In the genomic region with DNA sequence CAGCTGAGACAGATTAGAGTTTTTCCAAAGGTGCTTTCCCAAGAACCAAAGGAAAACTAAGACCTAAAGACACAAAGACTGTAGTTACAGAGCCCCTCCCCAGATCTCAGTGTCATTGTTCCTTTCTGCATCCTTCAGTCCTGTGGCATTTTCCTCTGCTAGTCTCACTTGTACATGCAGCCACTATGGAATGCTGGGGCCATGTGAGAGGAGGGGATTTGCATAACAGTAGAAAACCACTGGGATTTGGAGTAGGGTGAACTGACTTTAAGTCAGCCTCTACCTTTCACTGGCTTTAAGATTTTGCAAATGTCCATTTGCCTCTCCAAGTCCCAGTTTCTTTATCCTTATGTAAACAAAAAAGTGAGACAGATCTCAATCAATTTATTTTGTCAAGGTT, we compare ENCODE assay signal across 1 cellular context.
TF ChIP-seq lines count a peak whose summit lies in the region.

No MANE protein-coding gene starts in this region.

TF ChIP-seq in SK-N-SH, 30 proteins besides CTCF, POLR2A, EP300 and RAD21 (continued from another document):
- TF ChIP-seq, protein P1, sequence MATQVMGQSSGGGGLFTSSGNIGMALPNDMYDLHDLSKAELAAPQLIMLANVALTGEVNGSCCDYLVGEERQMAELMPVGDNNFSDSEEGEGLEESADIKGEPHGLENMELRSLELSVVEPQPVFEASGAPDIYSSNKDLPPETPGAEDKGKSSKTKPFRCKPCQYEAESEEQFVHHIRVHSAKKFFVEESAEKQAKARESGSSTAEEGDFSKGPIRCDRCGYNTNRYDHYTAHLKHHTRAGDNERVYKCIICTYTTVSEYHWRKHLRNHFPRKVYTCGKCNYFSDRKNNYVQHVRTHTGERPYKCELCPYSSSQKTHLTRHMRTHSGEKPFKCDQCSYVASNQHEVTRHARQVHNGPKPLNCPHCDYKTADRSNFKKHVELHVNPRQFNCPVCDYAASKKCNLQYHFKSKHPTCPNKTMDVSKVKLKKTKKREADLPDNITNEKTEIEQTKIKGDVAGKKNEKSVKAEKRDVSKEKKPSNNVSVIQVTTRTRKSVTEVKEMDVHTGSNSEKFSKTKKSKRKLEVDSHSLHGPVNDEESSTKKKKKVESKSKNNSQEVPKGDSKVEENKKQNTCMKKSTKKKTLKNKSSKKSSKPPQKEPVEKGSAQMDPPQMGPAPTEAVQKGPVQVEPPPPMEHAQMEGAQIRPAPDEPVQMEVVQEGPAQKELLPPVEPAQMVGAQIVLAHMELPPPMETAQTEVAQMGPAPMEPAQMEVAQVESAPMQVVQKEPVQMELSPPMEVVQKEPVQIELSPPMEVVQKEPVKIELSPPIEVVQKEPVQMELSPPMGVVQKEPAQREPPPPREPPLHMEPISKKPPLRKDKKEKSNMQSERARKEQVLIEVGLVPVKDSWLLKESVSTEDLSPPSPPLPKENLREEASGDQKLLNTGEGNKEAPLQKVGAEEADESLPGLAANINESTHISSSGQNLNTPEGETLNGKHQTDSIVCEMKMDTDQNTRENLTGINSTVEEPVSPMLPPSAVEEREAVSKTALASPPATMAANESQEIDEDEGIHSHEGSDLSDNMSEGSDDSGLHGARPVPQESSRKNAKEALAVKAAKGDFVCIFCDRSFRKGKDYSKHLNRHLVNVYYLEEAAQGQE (IDR thresholded peaks at IDR 0.05; ENCODE audit: low read depth, low read length), result no peak
- no peak for TF ChIP-seq FOXM1 (IDR thresholded peaks at IDR 0.05; ENCODE audit: low read depth)
